ENCODE assay signal across 1 cellular context in the genomic region with DNA sequence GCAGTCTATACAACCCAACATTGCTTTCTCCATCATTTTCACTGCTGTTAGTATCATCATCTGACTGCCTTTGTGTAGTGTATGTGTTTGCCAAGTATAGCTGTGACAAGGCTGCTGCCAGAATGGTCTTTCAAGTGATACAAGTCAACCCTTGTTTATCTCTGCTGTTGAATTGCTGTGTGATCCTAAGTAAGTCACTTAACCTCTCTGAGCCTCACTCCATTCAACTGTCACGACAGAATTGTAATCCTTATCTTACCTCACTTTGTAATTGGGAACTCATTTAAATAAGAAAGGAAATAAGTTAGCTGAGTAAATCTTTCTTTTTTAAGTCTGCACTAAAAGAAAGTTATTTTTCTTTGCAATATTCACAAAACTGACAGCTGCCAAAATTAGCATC.
A peak's percentile ranks its signal among the peaks of the same experiment; 100 is the strongest.
TF ChIP-seq lines count a peak whose summit lies in the region.

No MANE protein-coding gene starts in this region.

TF ChIP-seq in HEK293, 187 proteins besides CTCF, POLR2A, EP300 and RAD21:
- TF ChIP-seq, protein P1, sequence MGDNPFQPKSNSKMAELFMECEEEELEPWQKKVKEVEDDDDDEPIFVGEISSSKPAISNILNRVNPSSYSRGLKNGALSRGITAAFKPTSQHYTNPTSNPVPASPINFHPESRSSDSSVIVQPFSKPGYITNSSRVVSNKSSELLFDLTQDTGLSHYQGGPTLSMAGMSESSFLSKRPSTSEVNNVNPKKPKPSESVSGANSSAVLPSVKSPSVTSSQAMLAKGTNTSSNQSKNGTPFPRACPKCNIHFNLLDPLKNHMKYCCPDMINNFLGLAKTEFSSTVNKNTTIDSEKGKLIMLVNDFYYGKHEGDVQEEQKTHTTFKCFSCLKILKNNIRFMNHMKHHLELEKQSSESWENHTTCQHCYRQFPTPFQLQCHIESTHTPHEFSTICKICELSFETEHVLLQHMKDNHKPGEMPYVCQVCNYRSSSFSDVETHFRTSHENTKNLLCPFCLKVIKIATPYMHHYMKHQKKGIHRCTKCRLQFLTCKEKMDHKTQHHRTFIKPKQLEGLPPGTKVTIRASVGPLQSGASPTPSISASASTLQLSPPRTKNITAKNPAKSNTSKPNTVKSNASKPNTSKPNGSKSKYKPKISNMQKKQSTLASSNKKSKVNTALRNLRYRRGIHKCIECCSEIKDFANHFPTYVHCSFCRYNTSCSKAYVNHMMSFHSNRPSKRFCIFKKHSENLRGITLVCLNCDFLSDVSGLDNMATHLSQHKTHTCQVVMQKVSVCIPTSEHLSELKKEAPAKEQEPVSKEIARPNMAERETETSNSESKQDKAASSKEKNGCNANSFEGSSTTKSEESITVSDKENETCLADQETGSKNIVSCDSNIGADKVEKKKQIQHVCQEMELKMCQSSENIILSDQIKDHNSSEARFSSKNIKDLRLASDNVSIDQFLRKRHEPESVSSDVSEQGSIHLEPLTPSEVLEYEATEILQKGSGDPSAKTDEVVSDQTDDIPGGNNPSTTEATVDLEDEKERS (tag by site-specific recombination; IDR thresholded peaks at IDR 0.05), result no peak
- TF ChIP-seq, protein P2, sequence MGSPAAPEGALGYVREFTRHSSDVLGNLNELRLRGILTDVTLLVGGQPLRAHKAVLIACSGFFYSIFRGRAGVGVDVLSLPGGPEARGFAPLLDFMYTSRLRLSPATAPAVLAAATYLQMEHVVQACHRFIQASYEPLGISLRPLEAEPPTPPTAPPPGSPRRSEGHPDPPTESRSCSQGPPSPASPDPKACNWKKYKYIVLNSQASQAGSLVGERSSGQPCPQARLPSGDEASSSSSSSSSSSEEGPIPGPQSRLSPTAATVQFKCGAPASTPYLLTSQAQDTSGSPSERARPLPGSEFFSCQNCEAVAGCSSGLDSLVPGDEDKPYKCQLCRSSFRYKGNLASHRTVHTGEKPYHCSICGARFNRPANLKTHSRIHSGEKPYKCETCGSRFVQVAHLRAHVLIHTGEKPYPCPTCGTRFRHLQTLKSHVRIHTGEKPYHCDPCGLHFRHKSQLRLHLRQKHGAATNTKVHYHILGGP (tag by site-specific recombination; IDR thresholded peaks at IDR 0.05), result no peak
- no peak for TF ChIP-seq ZBTB10 (tag by site-specific recombination; IDR thresholded peaks at IDR 0.05)
- peak; percentile 62; the same call in 1 of the 2 replicates for TF ChIP-seq ZNF768 (tag by site-specific recombination; IDR thresholded peaks at IDR 0.05)
- TF ChIP-seq ZNF362 (tag by site-specific recombination; IDR thresholded peaks at IDR 0.05), result no peak
- TF ChIP-seq ZNF416 (tag by site-specific recombination; IDR thresholded peaks at IDR 0.05), result no peak
- no peak for TF ChIP-seq ZNF571 (tag by site-specific recombination; IDR thresholded peaks at IDR 0.05)
